15 cellular contexts compared by ENCODE assay signal in the genomic region with DNA sequence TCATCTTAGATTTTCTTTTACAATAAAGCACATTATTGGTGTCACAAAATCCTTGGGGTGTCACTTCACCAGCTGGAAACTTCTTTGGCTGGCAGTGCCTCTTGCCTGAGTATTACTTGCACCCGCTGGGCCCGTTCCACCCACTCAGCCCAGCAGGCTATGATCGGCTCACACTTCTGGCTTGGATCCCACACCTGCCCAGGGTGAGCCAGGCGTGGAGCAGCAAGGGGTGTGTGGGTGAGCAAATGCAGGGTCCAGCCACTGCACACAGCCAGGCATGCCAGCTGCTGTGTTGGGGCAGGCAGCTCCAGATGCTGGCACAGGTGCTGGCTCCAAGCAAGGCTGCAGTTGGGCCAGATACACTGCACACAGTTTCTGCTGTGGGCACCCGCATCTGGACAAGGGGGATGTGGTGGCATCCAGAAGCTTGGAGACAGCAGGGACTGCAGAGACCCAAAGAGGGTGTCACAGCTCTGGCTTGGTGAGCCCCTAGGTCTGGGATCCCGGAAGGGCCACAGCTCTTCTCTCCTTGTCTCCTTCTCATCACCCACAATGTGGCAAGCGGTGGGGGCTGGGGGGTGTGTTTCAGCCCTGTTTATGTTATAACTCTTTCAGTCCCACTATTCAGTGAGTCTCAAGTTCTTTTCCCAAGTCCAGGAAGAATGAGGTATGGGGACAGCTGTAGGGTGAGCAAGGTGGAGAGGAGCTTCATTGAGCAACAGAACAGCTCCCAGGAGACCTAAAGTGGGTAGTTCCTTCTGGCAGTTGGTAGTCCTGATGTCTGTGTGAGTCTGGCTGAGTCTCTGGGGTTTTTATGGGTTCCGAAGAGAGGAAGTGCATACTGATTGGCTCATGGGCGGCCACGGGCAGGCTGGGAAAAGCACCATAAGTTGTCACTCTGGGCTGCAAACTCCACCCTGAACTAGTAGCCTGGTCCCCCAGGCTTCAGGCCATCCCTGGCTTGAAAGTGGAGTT. TPM values are rescaled to one million over a fixed set of nuclear protein-coding genes. Genes with fewer than 3 reads are reported as not detected.
DNase-seq lines count a peak whose midpoint lies in the region; ATAC-seq and FAIRE-seq lines count a peak whose summit lies in the region.
"Had no signal": no experiment of that assay in that cellular context is flagged by ENCODE, and none has a peak within 500 bp of the region (broad histone marks: within the 10 kb centered on the region; RNA-seq: fewer than 3 reads in every experiment).

No MANE protein-coding gene starts in this region.

- H3K23ac ChIP-seq in trophoblast cell (ENCODE audit: low read length): no peak overlapping the region

- H3K9ac ChIP-seq in trophoblast cell (ENCODE audit: low read length): no peak overlapping the region

- no peak overlapping the region for H2AK5ac ChIP-seq in trophoblast cell (ENCODE audit: low read length)

- H2BK12ac ChIP-seq in trophoblast cell (ENCODE audit: low read length): no peak overlapping the region

- H3K4me3 ChIP-seq in small intestine (ENCODE audit: low read depth in 1 of 2, low read length in 2 of 2) (no peak overlapping the region), trophoblast cell (ENCODE audit: low read depth, low read length) (no peak overlapping the region)

- no peak overlapping the region for H3K4ac ChIP-seq in trophoblast cell (ENCODE audit: low read depth, low read length)

- no peak overlapping the region for H2BK5ac ChIP-seq in trophoblast cell (ENCODE audit: low read depth, low read length, poor library complexity)

- H3K27ac ChIP-seq in small intestine (ENCODE audit: low read depth in 1 of 2, low read length in 1 of 2): no peak overlapping the region
- H3K27ac ChIP-seq in trophoblast cell (ENCODE audit: low read depth, low read length): no peak overlapping the region

- ATAC-seq in GM19463 (IDR thresholded peaks at IDR 0.05; ENCODE audit: unreplicated experiment): peak; percentile 35
- ATAC-seq in HG02970 (IDR thresholded peaks at IDR 0.05; ENCODE audit: low FRiP score, unreplicated experiment): no peak

- H3K79me2 ChIP-seq in trophoblast cell (ENCODE audit: control insufficient read depth, insufficient read depth, low read length, poor library complexity): no peaks in the 10 kb centered on the region

- H3K18ac ChIP-seq in trophoblast cell (ENCODE audit: low read length): no peak overlapping the region

- H3K36me3 ChIP-seq in small intestine (ENCODE audit: control insufficient read depth in 2 of 2, insufficient read depth in 2 of 2, low read length in 2 of 2) (no peaks in the 10 kb centered on the region), trophoblast cell (ENCODE audit: control insufficient read depth in 1 of 2, insufficient read depth in 2 of 2, low read length in 2 of 2) (no peaks in the 10 kb centered on the region)

- H3K27me3 ChIP-seq in small intestine (ENCODE audit: control insufficient read depth in 2 of 2, insufficient read depth in 2 of 2, low read length in 2 of 2): no peaks in the 10 kb centered on the region
- no peaks in the 10 kb centered on the region for H3K27me3 ChIP-seq in trophoblast cell (ENCODE audit: insufficient read depth, low read length)

- H3K14ac ChIP-seq in trophoblast cell (ENCODE audit: low read length): no peak overlapping the region

- H2AFZ ChIP-seq in trophoblast cell (ENCODE audit: insufficient read depth, low read length, poor library complexity): no peak overlapping the region

- no peak overlapping the region for H3K4me2 ChIP-seq in trophoblast cell (ENCODE audit: low read length)

- DNase-seq in GF-D8 (lab: John Stamatoyannopoulos, UW) (peak; percentile 94), NCI-H1105 treated with DMSO at 0.1 percent for 48 hours (lab: John Stamatoyannopoulos, UW) (peak; percentile 33), kidney tubule cell (ENCODE audit: low spot score) (peak; percentile 25), NCI-H2196 (lab: John Stamatoyannopoulos, UW; ENCODE audit: unreplicated experiment) (no peak), small intestine (no peak), trophoblast cell (no peak)
- DNase-seq: activated CD4-positive, alpha-beta T cell treated with anti-CD3 and anti-CD28 coated beads, Interleukin-2, amount 10 ng/mL, durations not matched to agents 7 days and 5 days; activated effector memory CD4-positive, alpha-beta T cell treated with anti-CD3 and anti-CD28 coated beads, Interleukin-2, amount 50 U/mL, for 16 hours; CD8-positive, alpha-beta memory T cell; hippocampal formation; mesendoderm; stimulated activated CD4-positive, alpha-beta T cell treated with anti-CD3 and anti-CD28 coated beads, Interleukin-2, amount 100 ng/mL, for 24 hours; stimulated activated naive CD4-positive, alpha-beta T cell treated with Interleukin-2 at 50 U/mL for 16 hours had no signal

- H4K8ac ChIP-seq in trophoblast cell (ENCODE audit: low read depth, low read length): no peak overlapping the region

- no peak overlapping the region for H2BK120ac ChIP-seq in trophoblast cell (ENCODE audit: insufficient read depth, low read length, poor library complexity)

- H4K91ac ChIP-seq in trophoblast cell (ENCODE audit: low read depth, low read length): no peak overlapping the region

- WGBS in small intestine, 3 donors: 59 to 78% (median 70%) methylated on average over 10 of the region's 10 CpGs
- WGBS in trophoblast cell (ENCODE audit: extremely low coverage, insufficient coverage, insufficient read length): no CpG with 5 or more reads among the region's 10 CpGs

- no peak overlapping the region for H4K12ac ChIP-seq in trophoblast cell (ENCODE audit: low read depth, low read length)

- H3K9me3 ChIP-seq in small intestine (ENCODE audit: control insufficient read depth, low read depth) (no peaks in the 10 kb centered on the region), trophoblast cell (ENCODE audit: insufficient read depth, low read depth, low read length) (no peaks in the 10 kb centered on the region)

- no peak for FAIRE-seq in small intestine (lab: Jason Lieb, UNC)

- no peaks in the 10 kb centered on the region for H3K4me1 ChIP-seq in small intestine (ENCODE audit: control insufficient read depth in 2 of 2, insufficient read depth in 1 of 2, low read depth in 1 of 2, low read length in 1 of 2)
- no peaks in the 10 kb centered on the region for H3K4me1 ChIP-seq in trophoblast cell (ENCODE audit: control insufficient read depth in 1 of 2, insufficient read depth in 2 of 2, low read length in 2 of 2)

- H3K79me1 ChIP-seq in trophoblast cell (ENCODE audit: low read length): no peaks in the 10 kb centered on the region

RNA-seq across cellular contexts. Expression of a gene that starts 25.3 kb away (rescaled TPM):
- 1 to 10 TPM; 2.4 to 8.1 (median 4.0) TPM for polyA plus RNA-seq in small intestine
- 4.1 and 4.4 TPM in 2 replicates for polyA plus RNA-seq in trophoblast cell (2013)

RNA-seq across cellular contexts. Expression of a gene that starts 30.3 kb away (rescaled TPM):
- 100 to 1,000 TPM in 2 of 3 donors, 10 to 100 TPM in 1; 99.7 to 180 (median 137) TPM for polyA plus RNA-seq in small intestine
- polyA plus RNA-seq in trophoblast cell (2013): 187 TPM in 2 replicates

RNA-seq across cellular contexts. Expression of a gene that starts 42.3 kb away (rescaled TPM):
- polyA plus RNA-seq in small intestine: 10 to 100 TPM; 34.9 to 63.2 (median 48.8) TPM
- 77.7 and 78.6 TPM in 2 replicates for polyA plus RNA-seq in trophoblast cell (2013)

Comparison
In these comparisons a context has a peak if more than half of its experiments do, and no peak if none do; other contexts are left out.
1. DNase-seq: peak in GF-D8 (single experiment), NCI-H1105 treated with DMSO at 0.1 percent for 48 hours (single experiment) and kidney tubule cell (single experiment); none in NCI-H2196 (single experiment), small intestine (single experiment) and trophoblast cell (0 of 2).